ENCODE assay signal across 14 cellular contexts in the genomic region with DNA sequence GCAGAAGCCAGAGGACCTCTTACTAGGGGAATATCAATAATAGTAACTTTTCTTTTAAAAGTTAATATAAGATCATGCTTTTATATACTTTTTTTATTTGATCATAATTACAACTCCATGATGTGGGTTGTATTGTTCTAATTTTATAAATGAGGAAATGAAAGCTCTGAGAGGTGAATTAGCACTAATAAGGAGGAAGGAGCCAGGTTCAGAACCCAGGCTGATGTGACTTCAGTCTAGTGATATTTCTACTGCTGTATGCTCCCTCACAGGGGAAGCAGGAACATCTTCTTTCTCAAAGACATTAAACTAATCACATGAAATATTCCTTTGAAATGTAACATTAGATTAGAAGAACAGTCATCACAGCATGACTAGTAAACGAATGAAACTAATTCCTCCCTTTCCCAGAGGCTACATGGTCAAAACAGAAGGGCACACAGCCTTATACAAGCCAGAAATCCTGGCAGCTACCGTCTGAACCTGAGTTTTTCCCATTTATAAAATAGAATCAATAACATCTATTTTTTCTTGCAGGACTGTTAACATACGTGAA.
DNase-seq lines count a peak whose midpoint lies in the region; ATAC-seq and TF ChIP-seq lines count a peak whose summit lies in the region.
"Had no signal": no experiment of that assay in that cellular context is flagged by ENCODE, and none has a peak within 500 bp of the region (broad histone marks: within the 10 kb centered on the region; RNA-seq: fewer than 3 reads in every experiment).

No MANE protein-coding gene starts in this region.

- POLR2A ChIA-PET in GM10248 (lab: Yijun Ruan, JAX), result no interaction called here

- intact Hi-C loops in tibial artery (cut with DNase I; ENCODE audit: low total_unique reads), result no loop called here

- peak; percentile 28 for DNase-seq in GM10248 (ENCODE audit: extremely low spot score)
- peak; percentile 57 for DNase-seq in germinal center (ENCODE audit: low spot score)
- DNase-seq in putamen (ENCODE audit: low spot score), result no peak
- no peak for DNase-seq in SIG-M5 (lab: John Stamatoyannopoulos, UW)
- DNase-seq in tibial artery, result no peak
- DNase-seq: activated CD4-positive, alpha-beta T cell treated with anti-CD3 and anti-CD28 coated beads, Interleukin-2, amount 10 ng/mL, durations not matched to agents 24 days and 14 days; H7; kidney glomerular epithelial cell; MG63; NCI-H774; stimulated activated naive CD4-positive, alpha-beta T cell had no signal

- no peak for TF ChIP-seq CTCF in GM10248 (IDR thresholded peaks at IDR 0.05; ENCODE audit: control extremely low read depth, extremely low read depth, low read depth, missing control alignments)
- no peak for TF ChIP-seq CTCF in tibial artery (IDR thresholded peaks at IDR 0.05)

- H3K27ac ChIP-seq in tibial artery, result no peak overlapping the region

- H3K9me3 ChIP-seq in tibial artery, result no peaks in the 10 kb centered on the region
- H3K9me3 ChIP-seq: MG63 had no signal

- no peak overlapping the region for H3K4me3 ChIP-seq in tibial artery
- H3K4me3 ChIP-seq: MG63 had no signal

- CTCF ChIA-PET in GM10248 (lab: Yijun Ruan, JAX), result interaction anchor here (1.2 to 2.9 kb wide), 2 partner anchors 14 to 40 kb away, joined by 3 to 10 read pairs; no protein-coding TSS in a partner anchor

- no peaks in the 10 kb centered on the region for H3K27me3 ChIP-seq in tibial artery
- H3K27me3 ChIP-seq: MG63 had no signal

- no peaks in the 10 kb centered on the region for H3K36me3 ChIP-seq in tibial artery
- H3K36me3 ChIP-seq: MG63 had no signal

- H3K4me1 ChIP-seq in tibial artery, result no peaks in the 10 kb centered on the region

- ATAC-seq in GM19043 (IDR thresholded peaks at IDR 0.05; ENCODE audit: low read depth, unreplicated experiment) (peak; percentile 68), HG02938 (IDR thresholded peaks at IDR 0.05; ENCODE audit: unreplicated experiment) (peak; percentile 52), HG02840 (IDR thresholded peaks at IDR 0.05; ENCODE audit: low FRiP score, unreplicated experiment) (no peak)

Comparison
In these comparisons a context has a peak if more than half of its experiments do, and no peak if none do; other contexts are left out.
1. DNase-seq: peak in GM10248 (single experiment) and germinal center (single experiment); none in putamen (single experiment), SIG-M5 (single experiment) and tibial artery (0 of 2).